9 cellular contexts compared by ENCODE assay signal in the genomic region with DNA sequence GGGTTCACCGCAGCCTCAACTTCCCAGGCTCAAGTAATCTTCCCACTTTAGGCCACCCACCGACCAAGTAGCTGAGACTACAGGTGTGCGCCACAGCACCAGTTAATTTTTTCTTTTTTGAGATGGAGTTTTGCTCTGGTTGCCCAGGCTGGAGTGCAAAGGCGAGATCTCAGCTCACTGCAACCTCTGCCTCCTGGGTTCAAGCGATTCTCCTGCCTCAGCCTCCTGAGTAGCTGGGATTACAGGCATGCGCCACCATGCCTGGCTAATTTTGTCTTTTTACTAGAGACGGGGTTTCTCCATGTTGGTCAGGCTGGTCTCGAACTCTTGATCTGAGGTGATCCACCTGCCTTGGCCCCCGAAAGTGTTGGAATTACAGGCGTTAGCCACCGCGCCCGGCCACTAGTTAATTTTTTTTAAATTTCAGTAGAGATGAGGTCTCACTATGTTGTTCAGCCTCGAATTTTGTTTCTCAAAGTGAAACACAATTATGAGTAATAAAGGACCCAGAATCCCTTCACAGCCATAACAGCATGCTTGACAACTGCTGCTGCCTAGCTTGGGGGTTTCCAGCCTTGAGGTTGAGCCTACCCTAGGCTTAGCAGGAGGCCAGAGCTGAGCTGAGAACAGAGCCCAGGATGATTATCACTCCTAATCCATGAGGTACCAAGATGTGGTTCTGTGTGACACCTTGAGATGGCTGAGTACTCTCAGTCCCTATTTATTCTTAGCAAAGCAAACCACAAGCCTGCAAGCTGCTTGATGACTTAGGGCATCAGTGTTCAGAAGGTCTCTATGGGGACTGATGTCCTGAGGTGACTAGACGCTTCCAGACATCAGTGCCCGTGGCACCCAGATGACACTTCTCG. TPM values are rescaled to one million over a fixed set of nuclear protein-coding genes. Genes with fewer than 3 reads are reported as not detected.
DNase-seq lines count a peak whose midpoint lies in the region; FAIRE-seq and TF ChIP-seq lines count a peak whose summit lies in the region.
"Had no signal": no experiment of that assay in that cellular context is flagged by ENCODE, and none has a peak within 500 bp of the region (broad histone marks: within the 10 kb centered on the region; RNA-seq: fewer than 3 reads in every experiment).

No MANE protein-coding gene starts in this region.

- CTCF ChIA-PET in HEK293 (lab: Yijun Ruan, JAX): no interaction called here
- CTCF ChIA-PET in mammary epithelial cell (lab: Charles Lee; ENCODE audit: low non-redundant PET): no interaction called here

- H3K27ac ChIP-seq in HEK293 (ENCODE audit: extremely low read depth, low read depth, low read length): no peak overlapping the region
- no peak overlapping the region for H3K27ac ChIP-seq in kidney (ENCODE audit: low read depth in 2 of 2, low read length in 2 of 2)
- no peak overlapping the region for H3K27ac ChIP-seq in mammary epithelial cell (ENCODE audit: insufficient read depth, low read depth, low read length)
- H3K27ac ChIP-seq in tibial artery: no peak overlapping the region
- H3K27ac ChIP-seq in esophagus squamous epithelium: no peak overlapping the region
- H3K27ac ChIP-seq: thyroid gland had no signal

- intact Hi-C loops in kidney (cut with DNase I) (no loop called here), mammary epithelial cell (cut with micrococcal nuclease) (no loop called here), tibial artery (cut with DNase I; ENCODE audit: low total_unique reads) (no loop called here), esophagus squamous epithelium (cut with DNase I) (no loop called here)

- 77% methylated on average over 16 of the region's 17 CpGs for WGBS in mammary epithelial cell (ENCODE audit: low coverage, missing lambda C conversion rate)
- WGBS in esophagus squamous epithelium, 2 donors: 74 to 87% methylated on average over 12 to 14 of the region's 17 CpGs

- DNase-seq in GM12865 (ENCODE audit: low read depth) (peak; percentile 94), T-helper 22 cell (ENCODE audit: low read depth) (peak; percentile 67), kidney (peak; percentile 21), mammary epithelial cell (no peak), tibial artery (no peak), NCI-H2081 treated with DMSO at 0.1 percent for 48 hours (lab: John Stamatoyannopoulos, UW) (no peak), esophagus squamous epithelium (lab: John Stamatoyannopoulos, UW) (no peak)
- DNase-seq: thyroid gland had no signal

- dilution Hi-C loops in mammary epithelial cell (cut with HindIII; ENCODE audit: low sequenced_read_pairs): no loop called here

- peak in 1 of 4 donors; percentile 26 for TF ChIP-seq POLR2A in esophagus squamous epithelium (IDR thresholded peaks at IDR 0.05)

- H2AFZ ChIP-seq in mammary epithelial cell (ENCODE audit: low read depth, low read length): no peak overlapping the region

- H3K9ac ChIP-seq in kidney (ENCODE audit: low read length in 2 of 2) (no peak overlapping the region), mammary epithelial cell (ENCODE audit: insufficient read depth, low read length) (no peak overlapping the region)

- no peaks in the 10 kb centered on the region for H3K9me3 ChIP-seq in HEK293 (ENCODE audit: control insufficient read depth, insufficient read depth, low read depth, low read length)
- H3K9me3 ChIP-seq in kidney (ENCODE audit: control insufficient read depth in 1 of 2, low read length in 2 of 2): no peaks in the 10 kb centered on the region
- no peaks in the 10 kb centered on the region for H3K9me3 ChIP-seq in mammary epithelial cell (replicated peaks; ENCODE audit: insufficient read depth, low read length)
- no peaks in the 10 kb centered on the region for H3K9me3 ChIP-seq in tibial artery
- no peaks in the 10 kb centered on the region for H3K9me3 ChIP-seq in esophagus squamous epithelium
- H3K9me3 ChIP-seq: thyroid gland had no signal

- in situ Hi-C loops in mammary epithelial cell (cut with MboI; ENCODE audit: low sequenced_read_pairs in 2 of 2): no loop called here

- no peak overlapping the region for H3K4me2 ChIP-seq in mammary epithelial cell (ENCODE audit: insufficient read depth, low read depth, low read length)

- FAIRE-seq in kidney (lab: Jason Lieb, UNC): no peak

- no peaks in the 10 kb centered on the region for H3K4me1 ChIP-seq in HEK293 (ENCODE audit: control insufficient read depth, insufficient read depth, low read length)
- H3K4me1 ChIP-seq in kidney (ENCODE audit: control insufficient read depth in 1 of 2, insufficient read depth in 1 of 2, low read depth in 1 of 2, low read length in 2 of 2): no peaks in the 10 kb centered on the region
- H3K4me1 ChIP-seq in mammary epithelial cell (ENCODE audit: insufficient read depth, low read length): no peaks in the 10 kb centered on the region
- no peaks in the 10 kb centered on the region for H3K4me1 ChIP-seq in tibial artery
- H3K4me1 ChIP-seq in esophagus squamous epithelium: no peaks in the 10 kb centered on the region
- H3K4me1 ChIP-seq: thyroid gland had no signal

- peaks cover 0 to 36% of the 10 kb centered on the region in 2 experiments; a peak in 2 of 3 replicates for H3K36me3 ChIP-seq in HEK293 (ENCODE audit: control insufficient read depth in 2 of 2, insufficient read depth in 1 of 2, low read length in 2 of 2)
- no peaks in the 10 kb centered on the region for H3K36me3 ChIP-seq in kidney (ENCODE audit: control insufficient read depth in 1 of 2, insufficient read depth in 2 of 2, low read length in 2 of 2)
- H3K36me3 ChIP-seq in mammary epithelial cell (ENCODE audit: insufficient read depth, low read length): no peaks in the 10 kb centered on the region
- peaks cover 0 to 7% (median 0%) of the 10 kb centered on the region in 3 donors for H3K36me3 ChIP-seq in tibial artery
- peaks cover 0 to 9% (median 0%) of the 10 kb centered on the region in 3 donors for H3K36me3 ChIP-seq in esophagus squamous epithelium
- H3K36me3 ChIP-seq: thyroid gland had no signal

- no peak for TF ChIP-seq CTCF in GM12865 (IDR thresholded peaks at IDR 0.05; ENCODE audit: insufficient read depth, low read depth, low read length, missing control alignments)
- no peak for TF ChIP-seq CTCF in HEK293 (tag by site-specific recombination; IDR thresholded peaks at IDR 0.05)
- TF ChIP-seq CTCF in kidney (IDR thresholded peaks at IDR 0.05; ENCODE audit: borderline replicate concordance, extremely low read depth, insufficient read depth): no peak
- no peak for TF ChIP-seq CTCF in mammary epithelial cell (conservative IDR thresholded peaks at IDR 0.05 in 1 of 2, IDR thresholded peaks at IDR 0.05 in 1 of 2; ENCODE audit: extremely low read depth in 1 of 2, insufficient read depth in 1 of 2, low read depth in 1 of 2, low read length in 2 of 2)
- no peak for TF ChIP-seq CTCF in tibial artery (IDR thresholded peaks at IDR 0.05)
- TF ChIP-seq CTCF in esophagus squamous epithelium (IDR thresholded peaks at IDR 0.05): no peak

- no peaks in the 10 kb centered on the region for H4K20me1 ChIP-seq in mammary epithelial cell (ENCODE audit: insufficient read depth, low read length)

- BruUV-seq in mammary epithelial cell (replicated peaks; lab: Mats Ljungman, UMichigan): no TSS peak

- H3K4me3 ChIP-seq in GM12865 (ENCODE audit: low read depth, low read length) (no peak overlapping the region), HEK293 (ENCODE audit: low read depth, low read length) (no peak overlapping the region), kidney (ENCODE audit: low read length in 2 of 2) (no peak overlapping the region), mammary epithelial cell (replicated peaks in 1 of 3; ENCODE audit: insufficient read depth in 1 of 3, low read depth in 2 of 3, low read length in 3 of 3) (no peak overlapping the region), tibial artery (no peak overlapping the region), esophagus squamous epithelium (no peak overlapping the region)
- H3K4me3 ChIP-seq: thyroid gland had no signal

- no peaks in the 10 kb centered on the region for H3K79me2 ChIP-seq in mammary epithelial cell (ENCODE audit: insufficient read depth, low read length)

- POLR2A ChIA-PET in HEK293 (lab: Yijun Ruan, JAX): no interaction called here

- H3K27me3 ChIP-seq in mammary epithelial cell (ENCODE audit: insufficient read depth, low read length) (no peaks in the 10 kb centered on the region), tibial artery (no peaks in the 10 kb centered on the region), esophagus squamous epithelium (no peaks in the 10 kb centered on the region)
- H3K27me3 ChIP-seq: thyroid gland had no signal

TF ChIP-seq in HEK293, 187 proteins besides CTCF, POLR2A, EP300 and RAD21 (continues in another document):
- TF ChIP-seq MEIS1 (CRISPR knock-in tag; IDR thresholded peaks at IDR 0.05; ENCODE audit: borderline replicate concordance) (no peak), EGR2 (tag by site-specific recombination; IDR thresholded peaks at IDR 0.05; ENCODE audit: low read depth) (no peak)
- TF ChIP-seq, protein P1, sequence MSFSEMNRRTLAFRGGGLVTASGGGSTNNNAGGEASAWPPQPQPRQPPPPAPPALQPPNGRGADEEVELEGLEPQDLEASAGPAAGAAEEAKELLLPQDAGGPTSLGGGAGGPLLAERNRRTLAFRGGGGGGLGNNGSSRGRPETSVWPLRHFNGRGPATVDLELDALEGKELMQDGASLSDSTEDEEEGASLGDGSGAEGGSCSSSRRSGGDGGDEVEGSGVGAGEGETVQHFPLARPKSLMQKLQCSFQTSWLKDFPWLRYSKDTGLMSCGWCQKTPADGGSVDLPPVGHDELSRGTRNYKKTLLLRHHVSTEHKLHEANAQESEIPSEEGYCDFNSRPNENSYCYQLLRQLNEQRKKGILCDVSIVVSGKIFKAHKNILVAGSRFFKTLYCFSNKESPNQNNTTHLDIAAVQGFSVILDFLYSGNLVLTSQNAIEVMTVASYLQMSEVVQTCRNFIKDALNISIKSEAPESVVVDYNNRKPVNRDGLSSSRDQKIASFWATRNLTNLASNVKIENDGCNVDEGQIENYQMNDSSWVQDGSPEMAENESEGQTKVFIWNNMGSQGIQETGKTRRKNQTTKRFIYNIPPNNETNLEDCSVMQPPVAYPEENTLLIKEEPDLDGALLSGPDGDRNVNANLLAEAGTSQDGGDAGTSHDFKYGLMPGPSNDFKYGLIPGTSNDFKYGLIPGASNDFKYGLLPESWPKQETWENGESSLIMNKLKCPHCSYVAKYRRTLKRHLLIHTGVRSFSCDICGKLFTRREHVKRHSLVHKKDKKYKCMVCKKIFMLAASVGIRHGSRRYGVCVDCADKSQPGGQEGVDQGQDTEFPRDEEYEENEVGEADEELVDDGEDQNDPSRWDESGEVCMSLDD (tag by site-specific recombination; IDR thresholded peaks at IDR 0.05): no peak

RNA-seq across cellular contexts. Expression of a gene that starts 41.6 kb away (rescaled TPM):
- total RNA-seq in kidney (9.0 TPM), mammary epithelial cell (10 to 100 TPM in 1 of 2 donors, 1 to 10 TPM in 1; 5.7 to 13.5 TPM), esophagus squamous epithelium (1 to 10 TPM; 5.5 to 9.0 (median 7.9) TPM)
- polyA plus RNA-seq in kidney (ENCODE audit: insufficient read depth, low read depth, low replicate concordance) (5.7 TPM), mammary epithelial cell (9.1 TPM)
- 6.0 TPM for polyA minus RNA-seq in mammary epithelial cell

RNA-seq across cellular contexts. Expression of a gene that starts 45.2 kb away (rescaled TPM):
- total RNA-seq in kidney (40.1 TPM), mammary epithelial cell (10 to 100 TPM in 1 of 2 donors, 1 to 10 TPM in 1; 8.5 to 11.4 TPM), esophagus squamous epithelium (10 to 100 TPM in 2 of 4 donors, 1 to 10 TPM in 2; 3.4 to 13.4 (median 8.2) TPM)
- polyA plus RNA-seq in kidney (ENCODE audit: insufficient read depth, low read depth, low replicate concordance) (32.4 TPM), mammary epithelial cell (19.6 TPM)
- 4.5 TPM for polyA minus RNA-seq in mammary epithelial cell

Comparison
In these comparisons a context has a peak if more than half of its experiments do, and no peak if none do; other contexts are left out.
1. DNase-seq: peak in GM12865 (single experiment), T-helper 22 cell (single experiment) and kidney (single experiment); none in mammary epithelial cell (single experiment), tibial artery (0 of 2), NCI-H2081 treated with DMSO at 0.1 percent for 48 hours (single experiment) and esophagus squamous epithelium (single experiment).